7 cellular contexts compared by ENCODE assay signal in genomic region chr13:56189978-56190377, GRCh38.
"Had no signal": no experiment of that assay in that cellular context is flagged by ENCODE, and none has a peak within 500 bp of the region (broad histone marks: within the 10 kb centered on the region; RNA-seq: fewer than 3 reads in every experiment).

No MANE protein-coding gene starts in this region.

- FAIRE-seq: HTR-8/SVneo, K562 had no signal

- H3K27ac ChIP-seq: GM23248 had no signal

- H3K9ac ChIP-seq: GM23248 had no signal

- DNase-seq: GM23248, H7, HCEC 1CT, IMR-90, KG1 had no signal

- H2AFZ ChIP-seq: GM23248 had no signal

- H3K4me3 ChIP-seq: GM23248, K562 had no signal
